16 cellular contexts compared by ENCODE assay signal in genomic region chr12:75585309-75585708, GRCh38.
DNase-seq lines count a peak whose midpoint lies in the region; FAIRE-seq and TF ChIP-seq lines count a peak whose summit lies in the region.
"Had no signal": no experiment of that assay in that cellular context is flagged by ENCODE, and none has a peak within 500 bp of the region (broad histone marks: within the 10 kb centered on the region; RNA-seq: fewer than 3 reads in every experiment).

No MANE protein-coding gene starts in this region.

- WGBS in hepatocyte (ENCODE audit: low lambda C conversion rate, missing lambda C conversion rate) = 77% methylated on average over 4 of the region's 4 CpGs

- FAIRE-seq in astrocyte (lab: Jason Lieb, UNC) = peak; percentile 75

- DNase-seq in ACHN (peak; percentile 77), HT1080 (ENCODE audit: low read depth) (peak; percentile 82), astrocyte (ENCODE audit: low read depth) (peak; percentile 83), glomerular endothelial cell (ENCODE audit: extremely low read depth, low read depth, low spot score) (peak; percentile 42), NCI-H1105 (lab: John Stamatoyannopoulos, UW) (no peak), amygdala (lab: John Stamatoyannopoulos, UW) (no peak), hepatocyte (ENCODE audit: low spot score) (no peak), GM13976 (ENCODE audit: low spot score) (no peak)
- DNase-seq: activated CD4-positive, alpha-beta T cell treated with anti-CD3 and anti-CD28 coated beads for 36 hours; central memory CD4-positive, alpha-beta T cell; gastrocnemius medialis; NCI-H1417; NCI-H774; upper lobe of right lung had no signal

- no peaks in the 10 kb centered on the region for H4K20me1 ChIP-seq in astrocyte (ENCODE audit: insufficient read depth, low read length)
- H4K20me1 ChIP-seq in hepatocyte (ENCODE audit: insufficient read depth, poor library complexity, severe bottlenecking) = no peaks in the 10 kb centered on the region

- in situ Hi-C loops in ACHN (cut with HindIII; ENCODE audit: low pct_ligation_motif_present, low pct_unique_long_range_greater_than_20kb, low sequenced_read_pairs) = no loop called here
- in situ Hi-C loops in GM13976 (cut with MboI; ENCODE audit: low sequenced_read_pairs, unreplicated experiment) = no loop called here

- no peaks in the 10 kb centered on the region for H3K27me3 ChIP-seq in astrocyte (ENCODE audit: insufficient read depth, low read length)
- H3K27me3 ChIP-seq in hepatocyte = no peaks in the 10 kb centered on the region
- H3K27me3 ChIP-seq: gastrocnemius medialis, neural progenitor cell, upper lobe of right lung had no signal

- no peaks in the 10 kb centered on the region for H3K27me3 Mint-ChIP-seq in astrocyte (ENCODE audit: low read depth, unreplicated experiment)

- H3K27ac ChIP-seq in astrocyte (ENCODE audit: low read depth, low read length) = peak overlapping the region; percentile 58
- H3K27ac ChIP-seq in hepatocyte = no peak overlapping the region
- H3K27ac ChIP-seq: gastrocnemius medialis, neural progenitor cell, upper lobe of right lung had no signal

- H3K4me3 ChIP-seq in astrocyte (ENCODE audit: insufficient read depth, low read depth, low read length) (peak overlapping the region; percentile 19), hepatocyte (no peak overlapping the region)
- H3K4me3 ChIP-seq: gastrocnemius medialis, neural progenitor cell, upper lobe of right lung had no signal

- peak overlapping the region; percentile 70 for H3K4me2 ChIP-seq in astrocyte (ENCODE audit: low read length)
- H3K4me2 ChIP-seq in hepatocyte = no peak overlapping the region
- H3K4me2 ChIP-seq: neural progenitor cell had no signal

- peaks cover 23% of the 10 kb centered on the region for H3K4me1 Mint-ChIP-seq in astrocyte (ENCODE audit: low read depth, unreplicated experiment)
- H3K4me1 Mint-ChIP-seq: neural progenitor cell had no signal

- H3K36me3 ChIP-seq in astrocyte (ENCODE audit: insufficient read depth, low read length) = no peaks in the 10 kb centered on the region
- no peaks in the 10 kb centered on the region for H3K36me3 ChIP-seq in hepatocyte (replicated peaks; ENCODE audit: insufficient read depth, low read depth)
- H3K36me3 ChIP-seq: gastrocnemius medialis, neural progenitor cell, upper lobe of right lung had no signal

- H3K4me1 ChIP-seq in astrocyte (ENCODE audit: insufficient read depth, low read length) (peaks cover 19% of the 10 kb centered on the region), hepatocyte (ENCODE audit: insufficient read depth) (no peaks in the 10 kb centered on the region)
- H3K4me1 ChIP-seq: gastrocnemius medialis, neural progenitor cell, upper lobe of right lung had no signal

- no peak for TF ChIP-seq CTCF in astrocyte (IDR thresholded peaks at IDR 0.05; ENCODE audit: insufficient read depth, low read depth, low read length)
- TF ChIP-seq CTCF in hepatocyte (IDR thresholded peaks at IDR 0.05; ENCODE audit: poor library complexity) = no peak
- no peak for TF ChIP-seq CTCF in GM13976 (IDR thresholded peaks at IDR 0.05; ENCODE audit: borderline replicate concordance, control extremely low read depth, extremely low read depth, insufficient read depth, missing control alignments)

- H3K27ac Mint-ChIP-seq in astrocyte (ENCODE audit: unreplicated experiment) = peak overlapping the region; percentile 88
- H3K27ac Mint-ChIP-seq: activated CD4-positive, alpha-beta T cell treated with anti-CD3 and anti-CD28 coated beads for 36 hours; activated T-helper 1 cell treated with anti-CD3 and anti-CD28 coated beads, Interleukin-12 subunit alpha, Interleukin-12 subunit beta, Interleukin-2, Interleukin-4 antibody, amounts not matched to agents 30 ng/mL and 10 ng/mL and 1 ng/mL, durations not matched to agents 14 hours and 24 hours and 36 hours; neural progenitor cell had no signal

- H3K79me2 ChIP-seq in astrocyte (ENCODE audit: insufficient read depth, low read length) (no peaks in the 10 kb centered on the region), hepatocyte (no peaks in the 10 kb centered on the region)

- H3K9me3 Mint-ChIP-seq in astrocyte (ENCODE audit: unreplicated experiment) = no peaks in the 10 kb centered on the region
- H3K9me3 Mint-ChIP-seq: activated T-helper 1 cell treated with anti-CD3 and anti-CD28 coated beads, Interleukin-12 subunit alpha, Interleukin-12 subunit beta, Interleukin-2, Interleukin-4 antibody, amounts not matched to agents 30 ng/mL and 10 ng/mL and 1 ng/mL, durations not matched to agents 14 hours and 24 hours and 36 hours; neural progenitor cell had no signal

- H3K36me3 Mint-ChIP-seq in astrocyte (ENCODE audit: low read depth, unreplicated experiment) = no peaks in the 10 kb centered on the region
- H3K36me3 Mint-ChIP-seq: neural progenitor cell had no signal

- no peak overlapping the region for H3K4me3 Mint-ChIP-seq in astrocyte (ENCODE audit: unreplicated experiment)
- H3K4me3 Mint-ChIP-seq: activated CD4-positive, alpha-beta T cell treated with anti-CD3 and anti-CD28 coated beads for 36 hours; activated T-helper 1 cell treated with anti-CD3 and anti-CD28 coated beads, Interleukin-12 subunit alpha, Interleukin-12 subunit beta, Interleukin-2, Interleukin-4 antibody, amounts not matched to agents 30 ng/mL and 10 ng/mL and 1 ng/mL, durations not matched to agents 14 hours and 24 hours and 36 hours; neural progenitor cell had no signal

- H2AFZ ChIP-seq in astrocyte (ENCODE audit: low read depth, low read length) = no peak overlapping the region
- H2AFZ ChIP-seq in hepatocyte = no peak overlapping the region
- H2AFZ ChIP-seq: neural progenitor cell had no signal

- H3K9ac ChIP-seq in astrocyte (ENCODE audit: low read length) = no peak overlapping the region
- H3K9ac ChIP-seq: neural progenitor cell had no signal

- H3K9me3 ChIP-seq in astrocyte (ENCODE audit: insufficient read depth, low read depth, low read length) (no peaks in the 10 kb centered on the region), hepatocyte (ENCODE audit: low read depth) (no peaks in the 10 kb centered on the region)
- H3K9me3 ChIP-seq: gastrocnemius medialis, upper lobe of right lung had no signal

- no peaks in the 10 kb centered on the region for H3K9me2 ChIP-seq in hepatocyte (replicated peaks; ENCODE audit: insufficient read depth)

Comparison
In these comparisons a context has a peak if more than half of its experiments do, and no peak if none do; other contexts are left out.
1. DNase-seq: peak in ACHN (single experiment), HT1080 (single experiment), astrocyte (single experiment) and glomerular endothelial cell (single experiment); none in NCI-H1105 (single experiment), amygdala (0 of 56), hepatocyte (single experiment) and GM13976 (single experiment).